Comparison of ENCODE assay signal across 3 cellular contexts in genomic region chr17:81708739-81709185, GRCh38.
TF ChIP-seq lines count a peak whose summit lies in the region.

No MANE protein-coding gene starts in this region.

TF ChIP-seq in SK-N-SH, 30 proteins besides CTCF, POLR2A, EP300 and RAD21 (continued from another document):
- no peak for TF ChIP-seq GABPA (IDR thresholded peaks at IDR 0.05; ENCODE audit: low read depth)

TF ChIP-seq in SK-N-SH treated with all-trans-retinoic acid at 6 μM for 48 hours, 23 proteins besides CTCF, POLR2A, EP300 and RAD21:
- TF ChIP-seq PATZ1 (CRISPR knock-in tag; IDR thresholded peaks at IDR 0.05; ENCODE audit: borderline replicate concordance): no peak
- no peak for TF ChIP-seq ARNTL (CRISPR knock-in tag; IDR thresholded peaks at IDR 0.05; ENCODE audit: borderline replicate concordance, low read depth)
- TF ChIP-seq ZFP3 (CRISPR knock-in tag; IDR thresholded peaks at IDR 0.05): no peak
- no peak for TF ChIP-seq CSDC2 (CRISPR knock-in tag; IDR thresholded peaks at IDR 0.05)
- no peak for TF ChIP-seq BACH2 (CRISPR knock-in tag; IDR thresholded peaks at IDR 0.05; ENCODE audit: borderline replicate concordance)
- TF ChIP-seq ISL1 (CRISPR knock-in tag; IDR thresholded peaks at IDR 0.05): no peak
- no peak for TF ChIP-seq TSHZ2 (CRISPR knock-in tag; IDR thresholded peaks at IDR 0.05)
- TF ChIP-seq, protein P1, sequence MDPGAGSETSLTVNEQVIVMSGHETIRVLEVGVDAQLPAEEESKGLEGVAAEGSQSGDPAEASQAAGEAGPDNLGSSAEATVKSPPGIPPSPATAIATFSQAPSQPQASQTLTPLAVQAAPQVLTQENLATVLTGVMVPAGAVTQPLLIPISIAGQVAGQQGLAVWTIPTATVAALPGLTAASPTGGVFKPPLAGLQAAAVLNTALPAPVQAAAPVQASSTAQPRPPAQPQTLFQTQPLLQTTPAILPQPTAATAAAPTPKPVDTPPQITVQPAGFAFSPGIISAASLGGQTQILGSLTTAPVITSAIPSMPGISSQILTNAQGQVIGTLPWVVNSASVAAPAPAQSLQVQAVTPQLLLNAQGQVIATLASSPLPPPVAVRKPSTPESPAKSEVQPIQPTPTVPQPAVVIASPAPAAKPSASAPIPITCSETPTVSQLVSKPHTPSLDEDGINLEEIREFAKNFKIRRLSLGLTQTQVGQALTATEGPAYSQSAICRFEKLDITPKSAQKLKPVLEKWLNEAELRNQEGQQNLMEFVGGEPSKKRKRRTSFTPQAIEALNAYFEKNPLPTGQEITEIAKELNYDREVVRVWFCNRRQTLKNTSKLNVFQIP (CRISPR knock-in tag; IDR thresholded peaks at IDR 0.05; ENCODE audit: borderline replicate concordance, low read depth): no peak
- no peak for TF ChIP-seq TCF4 (CRISPR knock-in tag; IDR thresholded peaks at IDR 0.05; ENCODE audit: borderline replicate concordance)
- no peak for TF ChIP-seq SNAI2 (CRISPR knock-in tag; IDR thresholded peaks at IDR 0.05)
- no peak for TF ChIP-seq ESRRG (CRISPR knock-in tag; IDR thresholded peaks at IDR 0.05)
- TF ChIP-seq ZC3H10 (CRISPR knock-in tag; IDR thresholded peaks at IDR 0.05): no peak
- no peak for TF ChIP-seq ZNF565 (CRISPR knock-in tag; conservative IDR thresholded peaks at IDR 0.05; ENCODE audit: low read depth)
- TF ChIP-seq, protein P2, sequence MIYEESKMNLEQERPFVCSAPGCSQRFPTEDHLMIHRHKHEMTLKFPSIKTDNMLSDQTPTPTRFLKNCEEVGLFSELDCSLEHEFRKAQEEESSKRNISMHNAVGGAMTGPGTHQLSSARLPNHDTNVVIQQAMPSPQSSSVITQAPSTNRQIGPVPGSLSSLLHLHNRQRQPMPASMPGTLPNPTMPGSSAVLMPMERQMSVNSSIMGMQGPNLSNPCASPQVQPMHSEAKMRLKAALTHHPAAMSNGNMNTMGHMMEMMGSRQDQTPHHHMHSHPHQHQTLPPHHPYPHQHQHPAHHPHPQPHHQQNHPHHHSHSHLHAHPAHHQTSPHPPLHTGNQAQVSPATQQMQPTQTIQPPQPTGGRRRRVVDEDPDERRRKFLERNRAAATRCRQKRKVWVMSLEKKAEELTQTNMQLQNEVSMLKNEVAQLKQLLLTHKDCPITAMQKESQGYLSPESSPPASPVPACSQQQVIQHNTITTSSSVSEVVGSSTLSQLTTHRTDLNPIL (CRISPR knock-in tag; IDR thresholded peaks at IDR 0.05; ENCODE audit: low read depth): no peak
- TF ChIP-seq TOX (CRISPR knock-in tag; IDR thresholded peaks at IDR 0.05; ENCODE audit: borderline replicate concordance): no peak
- no peak for TF ChIP-seq PPARA (CRISPR knock-in tag; IDR thresholded peaks at IDR 0.05; ENCODE audit: borderline replicate concordance)

TF ChIP-seq in HCT116, 20 proteins besides CTCF, POLR2A, EP300 and RAD21 (continued from another document):
- peak; percentile 32 for TF ChIP-seq POLR2AphosphoS5 (IDR thresholded peaks at IDR 0.05; ENCODE audit: low read depth, low read length)
- TF ChIP-seq SIN3A (IDR thresholded peaks at IDR 0.05; ENCODE audit: low read depth): no peak
- TF ChIP-seq FOSL1 (IDR thresholded peaks at IDR 0.05; ENCODE audit: low read depth): no peak
- no peak for TF ChIP-seq CEBPB (IDR thresholded peaks at IDR 0.05; ENCODE audit: low read depth)
